Comparison of ENCODE assay signal across 2 cellular contexts in genomic region chr1:2074944-2075740, GRCh38.
A peak's percentile ranks its signal among the peaks of the same experiment; 100 is the strongest.
TF ChIP-seq lines count a peak whose summit lies in the region.

No MANE protein-coding gene starts in this region.

TF ChIP-seq in HEK293, 187 proteins besides CTCF, POLR2A, EP300 and RAD21:
- no peak for TF ChIP-seq ZNF677 (tag by site-specific recombination; IDR thresholded peaks at IDR 0.05)
- 0 out of 2 replicates have a peak, but pooled peaks have one; percentile 19 for TF ChIP-seq GLIS2 (tag by site-specific recombination; IDR thresholded peaks at IDR 0.05)

TF ChIP-seq in H1, 55 proteins besides CTCF, POLR2A, EP300 and RAD21:
- TF ChIP-seq BACH1 (IDR thresholded peaks at IDR 0.05; ENCODE audit: low read length) (peak; percentile 33; the same call in 1 of the 2 replicates), ATF3 (IDR thresholded peaks at IDR 0.05; ENCODE audit: insufficient read depth, low read depth, low read length) (no peak)
TF ChIP-seq in H1: peak in this region for 1.
